1 cellular context compared by ENCODE assay signal in the genomic region with DNA sequence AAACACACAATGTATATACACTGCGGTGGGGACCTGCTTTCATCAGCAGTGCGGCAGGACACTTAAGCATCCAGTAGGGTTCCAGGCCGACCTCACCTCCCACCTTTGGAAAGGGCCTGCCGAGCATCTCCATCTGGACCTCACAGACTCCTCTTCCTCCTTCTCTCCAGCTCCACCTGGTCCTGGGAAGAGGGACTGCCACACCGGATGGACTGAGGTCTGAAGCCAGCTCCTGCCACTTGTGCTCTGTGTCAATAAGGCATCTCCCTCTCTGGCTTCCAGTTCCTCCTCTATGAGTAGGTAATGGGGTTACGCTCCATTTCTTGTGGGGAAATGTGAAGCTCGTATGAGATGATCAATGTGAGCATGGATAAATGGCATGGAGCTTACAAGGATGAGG.
TF ChIP-seq lines count a peak whose summit lies in the region.

No MANE protein-coding gene starts in this region.

TF ChIP-seq in A549, 52 proteins besides CTCF, POLR2A, EP300 and RAD21 (continued from another document):
- no peak for TF ChIP-seq RCOR1 (IDR thresholded peaks at IDR 0.05; ENCODE audit: low read depth, low read length)
